Comparison of ENCODE assay signal across 5 cellular contexts in genomic region chrX:135126145-135126544, GRCh38. TPM values are rescaled to one million over a fixed set of nuclear protein-coding genes. Genes with fewer than 3 reads are reported as not detected.
"Had no signal": no experiment of that assay in that cellular context is flagged by ENCODE, and none has a peak within 500 bp of the region (broad histone marks: within the 10 kb centered on the region; RNA-seq: fewer than 3 reads in every experiment).

No MANE protein-coding gene starts in this region.

RNA-seq across cellular contexts. Expression of gene ETDB, which starts 5.8 kb away (rescaled TPM):
- total RNA-seq: GM23248, H9, HT-29, IMR-90, K562 had no signal
- polyA plus RNA-seq: GM23248, IMR-90, K562 had no signal

RNA-seq across cellular contexts. Expression of gene SMIM10L2B, which starts 27.6 kb away (rescaled TPM):
- total RNA-seq: GM23248, HT-29 had no signal

RNA-seq across cellular contexts. Expression of gene CT55, which starts 45.1 kb away (rescaled TPM):
- total RNA-seq: GM23248, H9, HT-29, IMR-90 had no signal
- polyA plus RNA-seq: GM23248, IMR-90 had no signal
